In the genomic region with DNA sequence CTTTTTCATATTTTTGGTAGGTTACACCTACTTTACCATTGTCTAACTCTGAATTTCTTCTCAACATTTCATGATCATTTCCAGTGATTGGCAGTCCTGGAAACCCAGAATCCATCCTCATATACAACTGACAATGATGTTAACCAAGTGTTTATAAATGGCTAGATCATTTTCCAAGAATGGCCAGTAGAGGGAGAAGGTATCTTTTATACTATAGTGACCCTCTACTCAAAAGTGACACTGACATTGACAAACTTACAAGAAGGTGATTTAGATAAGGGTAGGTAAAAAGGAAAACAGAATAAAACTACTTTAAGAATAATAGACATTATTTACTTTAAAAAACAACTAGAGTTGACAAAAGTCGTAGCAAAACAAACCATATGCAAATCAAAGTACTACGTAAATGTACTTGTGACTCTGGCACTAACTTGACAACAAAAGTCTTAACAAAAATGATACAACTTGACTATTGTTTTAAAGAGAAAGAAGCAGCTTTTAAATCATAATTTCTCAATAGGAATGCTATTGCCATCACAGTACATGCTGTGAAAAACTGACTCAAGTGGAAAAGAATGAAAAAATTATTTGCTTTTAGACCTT, we compare ENCODE assay signal across 1 cellular context.
TF ChIP-seq lines count a peak whose summit lies in the region.

No MANE protein-coding gene starts in this region.

TF ChIP-seq in HEK293, 187 proteins besides CTCF, POLR2A, EP300 and RAD21 (continued from another document):
- TF ChIP-seq ZNF558 (tag by site-specific recombination; IDR thresholded peaks at IDR 0.05) = no peak
- TF ChIP-seq ZNF174 (tag by site-specific recombination; IDR thresholded peaks at IDR 0.05) = no peak
- no peak for TF ChIP-seq ZNF2 (tag by site-specific recombination; IDR thresholded peaks at IDR 0.05)
- no peak for TF ChIP-seq ZNF248 (tag by site-specific recombination; IDR thresholded peaks at IDR 0.05)
